Comparison of ENCODE assay signal across 18 cellular contexts in genomic region chr1:87236585-87236984, GRCh38.
A peak's percentile ranks its signal among the peaks of the same experiment; 100 is the strongest.
DNase-seq lines count a peak whose midpoint lies in the region; ATAC-seq and TF ChIP-seq lines count a peak whose summit lies in the region.
"Had no signal": no experiment of that assay in that cellular context is flagged by ENCODE, and none has a peak within 500 bp of the region (broad histone marks: within the 10 kb centered on the region; RNA-seq: fewer than 3 reads in every experiment).

No MANE protein-coding gene starts in this region.

- ATAC-seq in left cardiac atrium = no peak
- no peak for ATAC-seq in CD4-positive, alpha-beta T cell (ENCODE audit: poor library complexity)

- CTCF ChIA-PET in AG04450 (lab: Charles Lee) = no interaction called here
- CTCF ChIA-PET in CD4-positive, alpha-beta memory T cell (lab: Charles Lee; ENCODE audit: partially characterized antibody) = no interaction called here
- CTCF ChIA-PET in CD4-positive, alpha-beta T cell (lab: Charles Lee) = no interaction called here

- no peak overlapping the region for H3K4me3 Mint-ChIP-seq in CD4-positive, alpha-beta memory T cell
- no peak overlapping the region for H3K4me3 Mint-ChIP-seq in CD4-positive, alpha-beta T cell
- H3K4me3 Mint-ChIP-seq: CD14-positive monocyte, H9 had no signal

- H3K4me3 ChIP-seq in AG04450 (ENCODE audit: low read depth, low read length) (no peak overlapping the region), fibroblast of mammary gland (ENCODE audit: control insufficient read depth, low read depth, low read length) (no peak overlapping the region)
- no peak overlapping the region for H3K4me3 ChIP-seq in CD4-positive, alpha-beta memory T cell (ENCODE audit: low read length in 2 of 2)

- TF ChIP-seq CTCF in AG04450 (IDR thresholded peaks at IDR 0.05; ENCODE audit: low read depth, low read length) (no peak), fibroblast of mammary gland (conservative IDR thresholded peaks at IDR 0.05; ENCODE audit: control insufficient read depth, insufficient read depth, low read depth, low read length) (no peak)
- TF ChIP-seq CTCF in CD4-positive, alpha-beta T cell (IDR thresholded peaks at IDR 0.05) = no peak

- no peaks in the 10 kb centered on the region for H3K36me3 ChIP-seq in CD4-positive, alpha-beta memory T cell (ENCODE audit: insufficient read depth, low read length)

- intact Hi-C loops in CD4-positive, alpha-beta memory T cell (cut with micrococcal nuclease) = no loop called here
- intact Hi-C loops in left cardiac atrium (cut with DNase I) = no loop called here
- intact Hi-C loops in CD4-positive, alpha-beta T cell (cut with DNase I, micrococcal nuclease) = no loop called here

- no peaks in the 10 kb centered on the region for H3K9me3 ChIP-seq in AG04450 (ENCODE audit: control insufficient read depth, insufficient read depth, low read length)
- no peaks in the 10 kb centered on the region for H3K9me3 ChIP-seq in CD4-positive, alpha-beta memory T cell (ENCODE audit: control insufficient read depth in 1 of 2, low read length in 2 of 2)
- no peaks in the 10 kb centered on the region for H3K9me3 ChIP-seq in CD4-positive, alpha-beta T cell (ENCODE audit: control insufficient read depth, low read length)

- peaks cover 4 to 10% of the 10 kb centered on the region in 2 donors for H3K27me3 Mint-ChIP-seq in CD4-positive, alpha-beta memory T cell
- peaks cover 5% of the 10 kb centered on the region for H3K27me3 Mint-ChIP-seq in CD4-positive, alpha-beta T cell

- DNase-seq in AG04450 (ENCODE audit: low read depth, low spot score) = no peak
- DNase-seq in HCEC 1CT = peak; percentile 40
- peak; percentile 15 for DNase-seq in RPMI7951 (ENCODE audit: low read depth)
- DNase-seq in fibroblast of mammary gland (ENCODE audit: low read depth) = peak; percentile 17
- DNase-seq in CD4-positive, alpha-beta memory T cell = no peak
- DNase-seq in left cardiac atrium = no peak
- DNase-seq in HuH-7 (ENCODE audit: low spot score) = no peak
- DNase-seq in CD4-positive, alpha-beta T cell = no peak
- DNase-seq: Calu3, DMS79, H9, KBM-7, NCI-H1105, NCI-H187 treated with DMSO at 0.1 percent for 48 hours, NCI-H2171, NCI-H510A treated with DMSO at 0.1 percent for 48 hours, SHP77 treated with DMSO at 0.1 percent for 48 hours had no signal

- H3K4me1 ChIP-seq in CD4-positive, alpha-beta memory T cell (ENCODE audit: insufficient read depth, low read length) = no peaks in the 10 kb centered on the region

- no peak overlapping the region for H3K27ac Mint-ChIP-seq in CD4-positive, alpha-beta memory T cell
- no peak overlapping the region for H3K27ac Mint-ChIP-seq in CD4-positive, alpha-beta T cell
- H3K27ac Mint-ChIP-seq: CD14-positive monocyte, H9 had no signal

- H3K27me3 ChIP-seq in AG04450 (ENCODE audit: control insufficient read depth, insufficient read depth, low read length) = no peaks in the 10 kb centered on the region
- no peaks in the 10 kb centered on the region for H3K27me3 ChIP-seq in CD4-positive, alpha-beta memory T cell (ENCODE audit: insufficient read depth, low read length)
- H3K27me3 ChIP-seq in CD4-positive, alpha-beta T cell (ENCODE audit: control insufficient read depth, insufficient read depth, low read length) = peaks cover 3% of the 10 kb centered on the region

- H3K4me1 Mint-ChIP-seq in CD4-positive, alpha-beta memory T cell = no peaks in the 10 kb centered on the region
- no peaks in the 10 kb centered on the region for H3K4me1 Mint-ChIP-seq in CD4-positive, alpha-beta T cell (ENCODE audit: low read depth)
- H3K4me1 Mint-ChIP-seq: CD14-positive monocyte had no signal

- H3K27ac ChIP-seq in AG04450 (ENCODE audit: low read depth, low read length) = peak overlapping the region; percentile 24
- no peak overlapping the region for H3K27ac ChIP-seq in CD4-positive, alpha-beta memory T cell (ENCODE audit: low read depth, low read length)
- H3K27ac ChIP-seq in CD4-positive, alpha-beta T cell (ENCODE audit: low read depth, low read length) = no peak overlapping the region

- POLR2A ChIA-PET in AG04450 (lab: Yijun Ruan, JAX) = no interaction called here
- POLR2A ChIA-PET in CD4-positive, alpha-beta memory T cell (lab: Charles Lee; ENCODE audit: partially characterized antibody) = no interaction called here
- POLR2A ChIA-PET in CD4-positive, alpha-beta T cell (lab: Charles Lee) = no interaction called here

- no peaks in the 10 kb centered on the region for H3K9me3 Mint-ChIP-seq in CD4-positive, alpha-beta memory T cell
- H3K9me3 Mint-ChIP-seq in CD4-positive, alpha-beta T cell = no peaks in the 10 kb centered on the region
- H3K9me3 Mint-ChIP-seq: H9 had no signal

- H3K36me3 Mint-ChIP-seq in CD4-positive, alpha-beta memory T cell = no peaks in the 10 kb centered on the region
- no peaks in the 10 kb centered on the region for H3K36me3 Mint-ChIP-seq in CD4-positive, alpha-beta T cell (ENCODE audit: low read depth)
- H3K36me3 Mint-ChIP-seq: CD14-positive monocyte had no signal

Comparison
In these comparisons a context has a peak if more than half of its experiments do, and no peak if none do; other contexts are left out.
1. DNase-seq: peak in HCEC 1CT (single experiment), RPMI7951 (single experiment) and fibroblast of mammary gland (single experiment); none in AG04450 (single experiment), CD4-positive, alpha-beta memory T cell (0 of 5), left cardiac atrium (single experiment), HuH-7 (single experiment) and CD4-positive, alpha-beta T cell (0 of 10).